In the genomic region with DNA sequence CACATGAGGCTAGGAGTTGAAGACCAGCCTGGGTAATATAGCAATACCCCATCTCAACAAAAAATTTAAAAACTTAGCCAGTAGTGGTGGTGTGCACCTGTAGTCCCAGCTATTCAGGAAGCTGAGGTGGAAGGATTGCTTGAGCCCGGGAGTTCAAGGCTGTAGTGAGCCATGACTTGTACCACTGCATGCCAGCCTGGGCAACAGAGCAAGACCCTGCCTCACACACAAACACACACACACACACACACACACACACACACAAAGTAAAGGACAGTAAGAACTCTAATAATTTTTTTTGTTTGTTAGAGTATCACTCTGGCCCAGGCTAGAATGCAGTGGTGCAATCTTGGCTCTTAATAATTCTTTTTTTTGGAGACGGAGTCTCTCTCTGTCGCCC, we compare ENCODE assay signal across 33 cellular contexts.
"Had no signal": no experiment of that assay in that cellular context is flagged by ENCODE, and none has a peak within 500 bp of the region (broad histone marks: within the 10 kb centered on the region; RNA-seq: fewer than 3 reads in every experiment).

No MANE protein-coding gene starts in this region.

- H3K4me1 Mint-ChIP-seq: central memory CD8-positive, alpha-beta T cell had no signal

- H3K36me3 ChIP-seq: adrenal gland, ascending aorta, brain microvascular endothelial cell, breast epithelium, cardiac muscle cell had no signal

- DNase-seq: activated effector memory CD4-positive, alpha-beta T cell treated with anti-CD3 and anti-CD28 coated beads, Interleukin-2, amount 50 U/mL, for 16 hours; activated effector memory CD4-positive, alpha-beta T cell treated with Interleukin-2 at 50 U/mL for 16 hours; activated gamma-delta T cell; activated gamma-delta T cell treated with Interleukin-2 at 50 U/mL for 16 hours; activated naive CD4-positive, alpha-beta T cell; activated naive CD4-positive, alpha-beta T cell treated with anti-CD3 and anti-CD28 coated beads for 36 hours; activated naive CD4-positive, alpha-beta T cell treated with anti-CD3 and anti-CD28 coated beads, Interleukin-2, amount 10 ng/mL, durations not matched to agents 7 days and 5 days; activated naive CD4-positive, alpha-beta T cell treated with anti-CD3 and anti-CD28 coated beads, Interleukin-2, amount 50 U/mL, for 16 hours; activated naive CD4-positive, alpha-beta T cell treated with Interleukin-2 at 50 U/mL for 16 hours; activated naive CD8-positive, alpha-beta T cell treated with anti-CD3 and anti-CD28 coated beads for 36 hours; activated naive CD8-positive, alpha-beta T cell treated with anti-CD3 and anti-CD28 coated beads, Interleukin-2, amount 10 ng/mL, durations not matched to agents 7 days and 5 days; activated naive CD8-positive, alpha-beta T cell treated with anti-CD3 and anti-CD28 coated beads, Interleukin-2, amount 50 U/mL, for 24 hours; activated T-cell treated with anti-CD3 and anti-CD28 coated beads, Interleukin-2, amount 50 U/mL, for 4 hours; activated T-cell treated with anti-CD3 and anti-CD28 coated beads, Interleukin-2, amount 50 U/mL, for 48 hours; activated T-cell treated with anti-CD3 and anti-CD28 coated beads, Interleukin-2, amount 50 U/mL, for 72 hours; adrenal gland; amniotic stem cell; amygdala; anterior cingulate cortex; body of pancreas; brain microvascular endothelial cell; central memory CD4-positive, alpha-beta T cell had no signal

- ATAC-seq: activated naive CD4-positive, alpha-beta T cell treated with anti-CD3 and anti-CD28 coated beads, Interleukin-2, amount 50 U/mL, for 72 hours; activated naive CD8-positive, alpha-beta T cell treated with anti-CD3 and anti-CD28 coated beads, Interleukin-2, amount 50 U/mL, for 24 hours; activated T-cell treated with anti-CD3 and anti-CD28 coated beads, Interleukin-2, amount 50 U/mL, for 4 hours; activated T-cell treated with anti-CD3 and anti-CD28 coated beads, Interleukin-2, amount 50 U/mL, for 72 hours; activated T-helper 17 cell treated with anti-CD3 and anti-CD28 coated beads, Interleukin-2, amount 50 U/mL, for 72 hours; body of pancreas had no signal

- H3K36me3 Mint-ChIP-seq: activated naive CD4-positive, alpha-beta T cell treated with anti-CD3 and anti-CD28 coated beads, Interleukin-2, amount 50 U/mL, for 24 hours; activated naive CD4-positive, alpha-beta T cell treated with anti-CD3 and anti-CD28 coated beads, Interleukin-2, amount 50 U/mL, for 72 hours; activated naive CD8-positive, alpha-beta T cell treated with anti-CD3 and anti-CD28 coated beads for 36 hours had no signal

- H3K27me3 Mint-ChIP-seq: activated naive CD4-positive, alpha-beta T cell treated with anti-CD3 and anti-CD28 coated beads, Interleukin-2, amount 10 ng/mL, durations not matched to agents 7 days and 5 days; activated naive CD4-positive, alpha-beta T cell treated with anti-CD3 and anti-CD28 coated beads, Interleukin-2, amount 50 U/mL, for 24 hours; activated naive CD8-positive, alpha-beta T cell; activated naive CD8-positive, alpha-beta T cell treated with anti-CD3 and anti-CD28 coated beads, Interleukin-2, amount 10 ng/mL, durations not matched to agents 7 days and 5 days; activated naive CD8-positive, alpha-beta T cell treated with anti-CD3 and anti-CD28 coated beads, Interleukin-2, amount 50 U/mL, for 24 hours; activated T-helper 17 cell treated with anti-CD3 and anti-CD28 coated beads, Interleukin-2, amount 50 U/mL, for 72 hours; brain; central memory CD8-positive, alpha-beta T cell had no signal

- H3K4me1 ChIP-seq: adrenal gland, ascending aorta, body of pancreas, breast epithelium had no signal

- H3K9me3 Mint-ChIP-seq: activated naive CD4-positive, alpha-beta T cell treated with anti-CD3 and anti-CD28 coated beads for 36 hours; activated naive CD4-positive, alpha-beta T cell treated with anti-CD3 and anti-CD28 coated beads, Interleukin-2, amount 10 ng/mL, durations not matched to agents 7 days and 5 days; activated naive CD4-positive, alpha-beta T cell treated with anti-CD3 and anti-CD28 coated beads, Interleukin-2, amount 50 U/mL, for 24 hours; activated naive CD4-positive, alpha-beta T cell treated with anti-CD3 and anti-CD28 coated beads, Interleukin-2, amount 50 U/mL, for 72 hours; activated naive CD8-positive, alpha-beta T cell treated with anti-CD3 and anti-CD28 coated beads for 36 hours; activated naive CD8-positive, alpha-beta T cell treated with anti-CD3 and anti-CD28 coated beads, Interleukin-2, amount 10 ng/mL, durations not matched to agents 7 days and 5 days; activated naive CD8-positive, alpha-beta T cell treated with anti-CD3 and anti-CD28 coated beads, Interleukin-2, amount 50 U/mL, for 24 hours; activated T-cell treated with anti-CD3 and anti-CD28 coated beads, Interleukin-2, amount 50 U/mL, for 4 hours; activated T-cell treated with anti-CD3 and anti-CD28 coated beads, Interleukin-2, amount 50 U/mL, for 72 hours; activated T-helper 1 cell treated with anti-CD3 and anti-CD28 coated beads, Interleukin-12 subunit alpha, Interleukin-12 subunit beta, Interleukin-2, Interleukin-4 antibody, amounts not matched to agents 30 ng/mL and 10 ng/mL and 1 ng/mL, durations not matched to agents 14 hours and 24 hours and 36 hours; activated T-helper 17 cell treated with anti-CD3 and anti-CD28 coated beads, Interleukin-2, amount 50 U/mL, for 72 hours; activated T-helper 2 cell treated with anti-CD3 and anti-CD28 coated beads, Interferon-gamma antibody, Interleukin-2, Interleukin-4, amounts not matched to agents 10 μg/mL and 5 μg/mL and 100 μg/mL, durations not matched to agents 14 hours and 24 hours and 36 hours; brain; central memory CD8-positive, alpha-beta T cell had no signal

- H3K27ac Mint-ChIP-seq: activated naive CD4-positive, alpha-beta T cell treated with anti-CD3 and anti-CD28 coated beads for 36 hours; activated naive CD4-positive, alpha-beta T cell treated with anti-CD3 and anti-CD28 coated beads, Interleukin-2, amount 10 ng/mL, durations not matched to agents 7 days and 5 days; activated naive CD4-positive, alpha-beta T cell treated with anti-CD3 and anti-CD28 coated beads, Interleukin-2, amount 50 U/mL, for 24 hours; activated naive CD4-positive, alpha-beta T cell treated with anti-CD3 and anti-CD28 coated beads, Interleukin-2, amount 50 U/mL, for 72 hours; activated naive CD8-positive, alpha-beta T cell; activated naive CD8-positive, alpha-beta T cell treated with anti-CD3 and anti-CD28 coated beads for 36 hours; activated naive CD8-positive, alpha-beta T cell treated with anti-CD3 and anti-CD28 coated beads, Interleukin-2, amount 10 ng/mL, durations not matched to agents 7 days and 5 days; activated naive CD8-positive, alpha-beta T cell treated with anti-CD3 and anti-CD28 coated beads, Interleukin-2, amount 50 U/mL, for 24 hours; activated T-cell treated with anti-CD3 and anti-CD28 coated beads, Interleukin-2, amount 50 U/mL, for 72 hours; activated T-helper 1 cell treated with anti-CD3 and anti-CD28 coated beads, Interleukin-12 subunit alpha, Interleukin-12 subunit beta, Interleukin-2, Interleukin-4 antibody, amounts not matched to agents 30 ng/mL and 10 ng/mL and 1 ng/mL, durations not matched to agents 14 hours and 24 hours and 36 hours; activated T-helper 17 cell treated with anti-CD3 and anti-CD28 coated beads, Interleukin-2, amount 50 U/mL, for 72 hours; activated T-helper 2 cell treated with anti-CD3 and anti-CD28 coated beads, Interferon-gamma antibody, Interleukin-2, Interleukin-4, amounts not matched to agents 10 μg/mL and 5 μg/mL and 100 μg/mL, durations not matched to agents 14 hours and 24 hours and 36 hours had no signal

- H3K9me3 ChIP-seq: adrenal gland, ascending aorta, body of pancreas, breast epithelium had no signal

- H3K4me3 ChIP-seq: adrenal gland, ascending aorta, body of pancreas, breast epithelium, cardiac muscle cell had no signal

- H3K4me3 Mint-ChIP-seq: activated naive CD4-positive, alpha-beta T cell treated with anti-CD3 and anti-CD28 coated beads for 36 hours; activated naive CD4-positive, alpha-beta T cell treated with anti-CD3 and anti-CD28 coated beads, Interleukin-2, amount 10 ng/mL, durations not matched to agents 7 days and 5 days; activated naive CD4-positive, alpha-beta T cell treated with anti-CD3 and anti-CD28 coated beads, Interleukin-2, amount 50 U/mL, for 24 hours; activated naive CD8-positive, alpha-beta T cell; activated naive CD8-positive, alpha-beta T cell treated with anti-CD3 and anti-CD28 coated beads for 36 hours; activated naive CD8-positive, alpha-beta T cell treated with anti-CD3 and anti-CD28 coated beads, Interleukin-2, amount 10 ng/mL, durations not matched to agents 7 days and 5 days; activated naive CD8-positive, alpha-beta T cell treated with anti-CD3 and anti-CD28 coated beads, Interleukin-2, amount 50 U/mL, for 24 hours; activated T-cell treated with anti-CD3 and anti-CD28 coated beads, Interleukin-2, amount 50 U/mL, for 4 hours; activated T-cell treated with anti-CD3 and anti-CD28 coated beads, Interleukin-2, amount 50 U/mL, for 72 hours; activated T-helper 1 cell treated with anti-CD3 and anti-CD28 coated beads, Interleukin-12 subunit alpha, Interleukin-12 subunit beta, Interleukin-2, Interleukin-4 antibody, amounts not matched to agents 30 ng/mL and 10 ng/mL and 1 ng/mL, durations not matched to agents 14 hours and 24 hours and 36 hours; activated T-helper 17 cell treated with anti-CD3 and anti-CD28 coated beads, Interleukin-2, amount 50 U/mL, for 72 hours; brain; central memory CD8-positive, alpha-beta T cell had no signal

- H3K27ac ChIP-seq: adrenal gland, ascending aorta, body of pancreas, brain microvascular endothelial cell, breast epithelium, cardiac muscle cell had no signal
